4 cellular contexts compared by ENCODE assay signal in genomic region chr6:13973422-13973821, GRCh38. TPM values are rescaled to one million over a fixed set of nuclear protein-coding genes. Genes with fewer than 3 reads are reported as not detected.
"Had no signal": no experiment of that assay in that cellular context is flagged by ENCODE, and none has a peak within 500 bp of the region (broad histone marks: within the 10 kb centered on the region; RNA-seq: fewer than 3 reads in every experiment).

No MANE protein-coding gene starts in this region.

RNA-seq across cellular contexts. Expression of gene RNF182, which starts 48.7 kb away (rescaled TPM):
- total RNA-seq: OCI-LY7, Peyer's patch, Right ventricle myocardium inferior, Right ventricle myocardium superior had no signal
